ENCODE assay signal across 8 cellular contexts in genomic region chr16:88561485-88562369, GRCh38. TPM values are rescaled to one million over a fixed set of nuclear protein-coding genes. Genes with fewer than 3 reads are reported as not detected.
DNase-seq lines count a peak whose midpoint lies in the region; ATAC-seq and TF ChIP-seq lines count a peak whose summit lies in the region.

No MANE protein-coding gene starts in this region.

- CTCF ChIA-PET in activated CD8-positive, alpha-beta memory T cell treated with anti-CD3 and anti-CD28 coated beads, Interleukin-2, amount 10 ng/mL, durations not matched to agents 7 days and 5 days (lab: Charles Lee): interaction anchor here (0.6 to 4.6 kb wide), 13 partner anchors 8 to 808 kb away, joined by 3 to 26 read pairs (median 3); partner anchors contain the start of gene ZC3H18

- DNase-seq in NCI-H2107 treated with DMSO at 0.1 percent for 48 hours (lab: John Stamatoyannopoulos, UW; ENCODE audit: unreplicated experiment) (peak; percentile 15), NCI-H2107 (lab: John Stamatoyannopoulos, UW) (no peak), NCI-H2171 treated with DMSO at 0.1 percent for 48 hours (lab: John Stamatoyannopoulos, UW) (peak; percentile 26), epithelial cell of esophagus (ENCODE audit: low read depth) (peak; percentile 42), substantia nigra (lab: John Stamatoyannopoulos, UW) (peak in 34 of 49 donors; percentile 1 to 53 (median 28))
- peak; percentile 61 for DNase-seq in activated CD8-positive, alpha-beta memory T cell treated with anti-CD3 and anti-CD28 coated beads, Interleukin-2, amount 10 ng/mL, durations not matched to agents 7 days and 5 days
- DNase-seq in naive thymus-derived CD8-positive, alpha-beta T cell: peak; percentile 35 to 78 (median 50)

- H3K27ac Mint-ChIP-seq in activated CD8-positive, alpha-beta memory T cell treated with anti-CD3 and anti-CD28 coated beads, Interleukin-2, amount 10 ng/mL, durations not matched to agents 7 days and 5 days: no peak overlapping the region
- peak overlapping the region in 3 of 10 donors; percentile 53 to 85 (median 65) for H3K27ac Mint-ChIP-seq in naive thymus-derived CD8-positive, alpha-beta T cell

- peaks cover 7% of the 10 kb centered on the region for H3K27me3 Mint-ChIP-seq in activated CD8-positive, alpha-beta memory T cell treated with anti-CD3 and anti-CD28 coated beads, Interleukin-2, amount 10 ng/mL, durations not matched to agents 7 days and 5 days
- H3K27me3 Mint-ChIP-seq in naive thymus-derived CD8-positive, alpha-beta T cell: peaks cover 0 to 17% (median 2%) of the 10 kb centered on the region in 5 donors

- no peak overlapping the region for H3K27ac ChIP-seq in substantia nigra (ENCODE audit: low read depth, low read length, poor library complexity, severe bottlenecking)

- H3K4me1 Mint-ChIP-seq in activated CD8-positive, alpha-beta memory T cell treated with anti-CD3 and anti-CD28 coated beads, Interleukin-2, amount 10 ng/mL, durations not matched to agents 7 days and 5 days: peaks cover 8% of the 10 kb centered on the region
- H3K4me1 Mint-ChIP-seq in naive thymus-derived CD8-positive, alpha-beta T cell: peaks cover 5 to 10% (median 7%) of the 10 kb centered on the region in 4 donors

- peak; percentile 70 for TF ChIP-seq CTCF in epithelial cell of esophagus (IDR thresholded peaks at IDR 0.05; ENCODE audit: insufficient read depth, low read depth, low read length, missing control alignments)

- H3K36me3 Mint-ChIP-seq in activated CD8-positive, alpha-beta memory T cell treated with anti-CD3 and anti-CD28 coated beads, Interleukin-2, amount 10 ng/mL, durations not matched to agents 7 days and 5 days: no peaks in the 10 kb centered on the region
- no peaks in the 10 kb centered on the region for H3K36me3 Mint-ChIP-seq in naive thymus-derived CD8-positive, alpha-beta T cell

- ATAC-seq in activated CD8-positive, alpha-beta memory T cell treated with anti-CD3 and anti-CD28 coated beads, Interleukin-2, amount 10 ng/mL, durations not matched to agents 7 days and 5 days: peak; percentile 34
- peak; percentile 79 to 82 for ATAC-seq in naive thymus-derived CD8-positive, alpha-beta T cell
- no peak for ATAC-seq in GM21526 (IDR thresholded peaks at IDR 0.05; ENCODE audit: low FRiP score, unreplicated experiment)

- H3K4me3 Mint-ChIP-seq in activated CD8-positive, alpha-beta memory T cell treated with anti-CD3 and anti-CD28 coated beads, Interleukin-2, amount 10 ng/mL, durations not matched to agents 7 days and 5 days: no peak overlapping the region
- H3K4me3 Mint-ChIP-seq in naive thymus-derived CD8-positive, alpha-beta T cell: peak overlapping the region in 1 of 10 donors; percentile 54

- peaks cover 3% of the 10 kb centered on the region for H3K9me3 Mint-ChIP-seq in activated CD8-positive, alpha-beta memory T cell treated with anti-CD3 and anti-CD28 coated beads, Interleukin-2, amount 10 ng/mL, durations not matched to agents 7 days and 5 days (ENCODE audit: low read depth)
- H3K9me3 Mint-ChIP-seq in naive thymus-derived CD8-positive, alpha-beta T cell: no peaks in the 10 kb centered on the region

- POLR2A ChIA-PET in naive thymus-derived CD8-positive, alpha-beta T cell (lab: Charles Lee): interaction anchor here (0.9 kb wide), 1 partner anchor 26 kb away, joined by 3 read pairs; no protein-coding TSS in a partner anchor

- no peak overlapping the region for H3K4me3 ChIP-seq in epithelial cell of esophagus (ENCODE audit: low read length)

RNA-seq across cellular contexts. Expression of gene ZC3H18, which starts 8.5 kb away (rescaled TPM):
- total RNA-seq in activated CD8-positive, alpha-beta memory T cell treated with anti-CD3 and anti-CD28 coated beads, Interleukin-2, amount 10 ng/mL, durations not matched to agents 7 days and 5 days: 10 to 100 TPM; 88.1 to 93.9 TPM
- 10 to 100 TPM; 78.7 to 81.2 TPM for total RNA-seq in naive thymus-derived CD8-positive, alpha-beta T cell
- 10 to 100 TPM in 2 of 3 donors, 1 to 10 TPM in 1; 7.3 to 25.1 (median 15.9) TPM for polyA plus RNA-seq in naive thymus-derived CD8-positive, alpha-beta T cell
